ENCODE assay signal across 13 cellular contexts in the genomic region with DNA sequence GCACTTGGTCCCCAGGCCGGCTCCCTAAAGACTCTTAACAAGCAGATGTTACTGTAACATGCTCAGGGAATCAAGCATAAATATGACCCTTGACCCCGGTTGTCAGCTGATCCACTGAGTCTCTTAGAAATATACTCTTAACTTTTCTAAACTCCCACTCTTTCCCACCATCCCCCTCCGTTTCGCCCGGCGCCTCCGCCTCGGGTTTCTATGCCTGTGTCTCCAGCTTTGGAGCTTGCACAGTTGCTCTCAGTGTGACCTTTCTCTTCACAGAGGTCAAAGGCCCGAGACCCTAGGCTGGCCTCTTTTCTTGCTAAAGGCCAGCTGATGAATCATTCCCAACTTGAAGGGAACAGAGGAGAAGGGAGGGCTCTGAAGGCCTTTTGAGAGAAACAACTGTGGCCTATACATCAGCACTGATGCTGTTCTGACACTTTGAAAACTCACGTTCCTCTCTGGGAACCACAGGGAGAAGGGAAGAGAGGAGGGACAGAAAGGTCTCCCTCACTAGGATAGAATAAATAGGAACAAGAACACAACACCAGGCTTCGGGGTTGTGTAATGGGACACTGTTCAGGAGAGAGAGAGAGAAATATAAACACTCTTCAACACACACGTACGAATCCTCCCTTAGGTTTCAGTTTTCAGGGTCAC.
DNase-seq lines count a peak whose midpoint lies in the region; ATAC-seq and TF ChIP-seq lines count a peak whose summit lies in the region.
"Had no signal": no experiment of that assay in that cellular context is flagged by ENCODE, and none has a peak within 500 bp of the region (broad histone marks: within the 10 kb centered on the region; RNA-seq: fewer than 3 reads in every experiment).

No MANE protein-coding gene starts in this region.

- no peak for DNase-seq in H9
- no peak for DNase-seq in WTC11 (ENCODE audit: low spot score)
- peak; percentile 25 for DNase-seq in glutamatergic neuron
- DNase-seq in skeletal muscle cell (ENCODE audit: low read depth), result peak; percentile 58
- no peak for DNase-seq in NCI-H526 (lab: John Stamatoyannopoulos, UW)
- no peak for DNase-seq in stimulated activated CD4-positive, alpha-beta T cell treated with anti-CD3 and anti-CD28 coated beads, Interleukin-4, amount 100 ng/mL, for 4 hours
- no peak for DNase-seq in 8988T
- DNase-seq in NCI-H345 (lab: John Stamatoyannopoulos, UW), result no peak
- DNase-seq: activated CD4-positive, alpha-beta T cell treated with anti-CD3 and anti-CD28 coated beads, Interleukin-2, amount 50 U/mL, for 1 hour; activated naive CD4-positive, alpha-beta T cell treated with Interleukin-2 at 50 U/mL for 16 hours; effector CD8-positive, alpha-beta T cell; NCI-H1105 treated with DMSO at 0.1 percent for 48 hours; stimulated activated CD4-positive, alpha-beta T cell treated with anti-CD3 and anti-CD28 coated beads, Interleukin-15, amount 100 ng/mL, for 24 hours had no signal

- H3K27me3 Mint-ChIP-seq in H9 (ENCODE audit: low read depth), result no peaks in the 10 kb centered on the region
- peaks cover 3% of the 10 kb centered on the region; the same call in 1 of the 2 replicates for H3K27me3 Mint-ChIP-seq in WTC11 (ENCODE audit: low read depth)
- peaks cover 2% of the 10 kb centered on the region for H3K27me3 Mint-ChIP-seq in glutamatergic neuron (ENCODE audit: unreplicated experiment)

- ATAC-seq in WTC11, result no peak

- H3K27ac Mint-ChIP-seq in H9 (peak overlapping the region in 2 of 3 experiments; percentile 55; a peak in 3 of 7 replicates), WTC11 (no peak overlapping the region; the same call in 1 of the 2 replicates), glutamatergic neuron (ENCODE audit: unreplicated experiment) (no peak overlapping the region)

- no peak overlapping the region for H3K4me3 ChIP-seq in skeletal muscle cell (ENCODE audit: low read depth, low read length)

- H3K56ac ChIP-seq in H9 (ENCODE audit: insufficient read length, low read depth, low read length), result no peak overlapping the region

- no peak overlapping the region for H3K14ac ChIP-seq in H9 (ENCODE audit: insufficient read depth, low read length)

- H3K18ac ChIP-seq in H9 (ENCODE audit: insufficient read length, low read depth, low read length), result no peak overlapping the region

- H3K4me1 Mint-ChIP-seq in H9, result peaks cover 5 to 8% of the 10 kb centered on the region in 2 experiments; a peak in 3 of 4 replicates
- peaks cover 20% of the 10 kb centered on the region for H3K4me1 Mint-ChIP-seq in WTC11
- peaks cover 18% of the 10 kb centered on the region for H3K4me1 Mint-ChIP-seq in glutamatergic neuron (ENCODE audit: low read depth, unreplicated experiment)

- no peak overlapping the region for H4K5ac ChIP-seq in H9 (ENCODE audit: insufficient read length, low read depth, low read length)

- H4K91ac ChIP-seq in H9 (ENCODE audit: insufficient read length, low read depth, low read length), result no peak overlapping the region

- H3K9ac ChIP-seq in H9 (ENCODE audit: extremely low read depth, insufficient read length, low read length), result no peak overlapping the region

- H3K9me3 ChIP-seq in H9 (ENCODE audit: control insufficient read depth, low read depth, low read length), result no peaks in the 10 kb centered on the region

- H2AK5ac ChIP-seq in H9 (ENCODE audit: insufficient read length, low read length), result no peak overlapping the region

- H2BK5ac ChIP-seq in H9 (ENCODE audit: insufficient read length, low read length), result no peak overlapping the region

- H3K9me3 Mint-ChIP-seq in H9 (no peaks in the 10 kb centered on the region), WTC11 (no peaks in the 10 kb centered on the region), glutamatergic neuron (ENCODE audit: unreplicated experiment) (no peaks in the 10 kb centered on the region)

- no peaks in the 10 kb centered on the region for H3K27me3 ChIP-seq in H9 (ENCODE audit: insufficient read depth, low read length)

- no peak overlapping the region for H3T11ph ChIP-seq in H9 (ENCODE audit: low read length)

- H3K79me1 ChIP-seq in H9 (ENCODE audit: insufficient read depth, low read depth, low read length, poor library complexity, severe bottlenecking), result no peaks in the 10 kb centered on the region

- H3K23me2 ChIP-seq in H9 (ENCODE audit: insufficient read length, low read depth, low read length, poor library complexity, severe bottlenecking), result no peaks in the 10 kb centered on the region

- whole genome bisulfite sequencing in H9 (ENCODE audit: extremely low coverage, insufficient read length, low lambda C conversion rate), result no CpG with 5 or more reads among the region's 13 CpGs

- no peak overlapping the region for H3K4me3 Mint-ChIP-seq in H9
- no peak overlapping the region for H3K4me3 Mint-ChIP-seq in WTC11
- no peak overlapping the region for H3K4me3 Mint-ChIP-seq in glutamatergic neuron (ENCODE audit: unreplicated experiment)

- H4K8ac ChIP-seq in H9 (replicated peaks; ENCODE audit: insufficient read length, low read depth, low read length), result no peak overlapping the region

- H3K4me2 ChIP-seq in H9 (ENCODE audit: insufficient read depth, insufficient read length, low read length), result no peak overlapping the region

- POLR2A ChIA-PET in WTC11 (lab: Charles Lee), result no interaction called here

- no peaks in the 10 kb centered on the region for H3K36me3 Mint-ChIP-seq in H9 (ENCODE audit: insufficient read depth in 1 of 3, low read depth in 3 of 3)
- H3K36me3 Mint-ChIP-seq in WTC11, result no peaks in the 10 kb centered on the region
- no peaks in the 10 kb centered on the region for H3K36me3 Mint-ChIP-seq in glutamatergic neuron (ENCODE audit: unreplicated experiment)

- CTCF ChIA-PET in WTC11 (lab: Charles Lee), result no interaction called here

- no peak overlapping the region for H3K27ac ChIP-seq in H9 (ENCODE audit: insufficient read length, low read depth, low read length)

- no peaks in the 10 kb centered on the region for H4K20me1 ChIP-seq in H9 (ENCODE audit: control insufficient read depth, insufficient read depth, insufficient read length)

- no peak overlapping the region for H3K4ac ChIP-seq in H9 (ENCODE audit: low read depth, low read length)

- no peaks in the 10 kb centered on the region for H3K79me2 ChIP-seq in H9 (ENCODE audit: insufficient read depth, low read length)

- H2BK12ac ChIP-seq in H9 (ENCODE audit: insufficient read length, low read depth, low read length), result no peak overlapping the region

- H2BK120ac ChIP-seq in H9 (ENCODE audit: low read depth, low read length, poor library complexity, severe bottlenecking), result no peak overlapping the region

- H2AFZ ChIP-seq in H9 (ENCODE audit: low read length), result no peak overlapping the region

- TF ChIP-seq CTCF in H9 (conservative IDR thresholded peaks at IDR 0.05) (no peak), WTC11 (IDR thresholded peaks at IDR 0.05) (no peak), glutamatergic neuron (IDR thresholded peaks at IDR 0.05; ENCODE audit: partially characterized antibody, unreplicated experiment) (no peak)

- no peak overlapping the region for H2BK20ac ChIP-seq in H9 (ENCODE audit: low read depth, low read length, poor library complexity, severe bottlenecking)

- H3K23ac ChIP-seq in H9 (ENCODE audit: insufficient read length, low read depth, low read length), result no peak overlapping the region

- no peaks in the 10 kb centered on the region; the same call in 1 of the 2 replicates for H3K4me1 ChIP-seq in H9 (ENCODE audit: insufficient read depth, low read length)

- no peak overlapping the region for H2BK15ac ChIP-seq in H9 (ENCODE audit: low read depth, low read length)

TF ChIP-seq in WTC11, 78 proteins besides CTCF, POLR2A, EP300 and RAD21:
- TF ChIP-seq ESRRA (CRISPR knock-in tag; IDR thresholded peaks at IDR 0.05; ENCODE audit: borderline replicate concordance) (0 out of 2 replicates have a peak, but pooled peaks have one; percentile 38), RELA (CRISPR knock-in tag; IDR thresholded peaks at IDR 0.05; ENCODE audit: borderline replicate concordance) (no peak)

Comparison
In these comparisons a context has a peak if more than half of its experiments do, and no peak if none do; other contexts are left out.
1. DNase-seq: peak in glutamatergic neuron (single experiment) and skeletal muscle cell (single experiment); none in H9 (single experiment), WTC11 (single experiment), NCI-H526 (0 of 2), stimulated activated CD4-positive, alpha-beta T cell treated with anti-CD3 and anti-CD28 coated beads, Interleukin-4, amount 100 ng/mL, for 4 hours (0 of 2), 8988T (single experiment) and NCI-H345 (single experiment).
2. H3K27ac Mint-ChIP-seq: peak in H9 (2 of 3); none in WTC11 (single experiment) and glutamatergic neuron (single experiment).